In genomic region chr5:127029513-127030258, GRCh38 we compare ENCODE assay signal across 8 cellular contexts. TPM values are rescaled to one million over a fixed set of nuclear protein-coding genes. Genes with fewer than 3 reads are reported as not detected.
DNase-seq lines count a peak whose midpoint lies in the region; FAIRE-seq and TF ChIP-seq lines count a peak whose summit lies in the region.

No MANE protein-coding gene starts in this region.

- peak overlapping the region; percentile 80 to 92 (median 88) for H3K27ac ChIP-seq in esophagus squamous epithelium
- H3K27ac ChIP-seq in tibial artery: peak overlapping the region; percentile 87 to 90

- no peak for TF ChIP-seq POLR2A in esophagus squamous epithelium (IDR thresholded peaks at IDR 0.05)

- DNase-seq in Ammon's horn (ENCODE audit: low spot score) (peak; percentile 53), GM19239 (ENCODE audit: insufficient read length, low spot score) (no peak), HK-2 (ENCODE audit: unreplicated experiment) (peak; percentile 60), OCI-M1 (lab: John Stamatoyannopoulos, UW) (peak; percentile 39), activated T-helper 1 cell treated with Interleukin-2 at 50 U/mL for 16 hours (ENCODE audit: low read depth) (peak; percentile 15), esophagus squamous epithelium (lab: John Stamatoyannopoulos, UW) (no peak), myocyte (ENCODE audit: low read depth) (peak; percentile 84), tibial artery (peak; percentile 41 to 74)

- peaks cover 0 to 39% (median 0%) of the 10 kb centered on the region in 4 donors for H3K27me3 ChIP-seq in esophagus squamous epithelium
- H3K27me3 ChIP-seq in tibial artery: no peaks in the 10 kb centered on the region

- 0 to 1% methylated on average over 7 to 18 of the region's 53 CpGs for WGBS in esophagus squamous epithelium, 2 donors

- peak; percentile 90 for FAIRE-seq in GM19239 (lab: Jason Lieb, UNC)

- intact Hi-C loops in esophagus squamous epithelium (cut with DNase I): no loop called here
- intact Hi-C loops in tibial artery (cut with DNase I; ENCODE audit: low total_unique reads): loop anchor here (10.0 kb wide), 1 partner anchor 255 kb away; the partner anchor contains the start of gene LMNB1

- H3K9me3 ChIP-seq in esophagus squamous epithelium (no peaks in the 10 kb centered on the region), tibial artery (no peaks in the 10 kb centered on the region)

- TF ChIP-seq CTCF in esophagus squamous epithelium (IDR thresholded peaks at IDR 0.05) (peak in 5 of 6 experiments; percentile 30 to 60 (median 42)), tibial artery (IDR thresholded peaks at IDR 0.05) (peak; percentile 60 to 61)

- H3K4me1 ChIP-seq in esophagus squamous epithelium (peaks cover 3 to 28% (median 7%) of the 10 kb centered on the region in 3 donors), tibial artery (peaks cover 0 to 14% (median 4%) of the 10 kb centered on the region in 4 donors)

- H3K4me3 ChIP-seq in esophagus squamous epithelium: peak overlapping the region; percentile 57 to 91 (median 72)
- H3K4me3 ChIP-seq in tibial artery: peak overlapping the region; percentile 71 to 83

- no peaks in the 10 kb centered on the region for H3K36me3 ChIP-seq in esophagus squamous epithelium
- H3K36me3 ChIP-seq in tibial artery: no peaks in the 10 kb centered on the region

RNA-seq across cellular contexts. Expression of gene MARCHF3, which starts 0.7 kb away (rescaled TPM):
- total RNA-seq in esophagus squamous epithelium: 1 to 10 TPM; 1.9 to 5.3 (median 2.5) TPM
- 5.5 and 12.6 TPM in 2 replicates for total RNA-seq in myocyte
- polyA plus RNA-seq in myocyte (2012): 7.9 TPM

RNA-seq across cellular contexts. Expression of gene C5orf63, which starts 43.6 kb away (rescaled TPM):
- total RNA-seq in esophagus squamous epithelium (1 to 10 TPM; 3.4 to 5.1 (median 3.9) TPM), myocyte (1.6 and 1.9 TPM in 2 replicates)
- 2.6 TPM for polyA plus RNA-seq in myocyte (2012)

Comparison
In these comparisons a context has a peak if more than half of its experiments do, and no peak if none do; other contexts are left out.
1. DNase-seq: peak in Ammon's horn (single experiment), HK-2 (single experiment), OCI-M1 (single experiment), activated T-helper 1 cell treated with Interleukin-2 at 50 U/mL for 16 hours (single experiment), myocyte (single experiment) and tibial artery (2 of 2); none in GM19239 (single experiment) and esophagus squamous epithelium (single experiment).